ENCODE assay signal across 19 cellular contexts in the genomic region with DNA sequence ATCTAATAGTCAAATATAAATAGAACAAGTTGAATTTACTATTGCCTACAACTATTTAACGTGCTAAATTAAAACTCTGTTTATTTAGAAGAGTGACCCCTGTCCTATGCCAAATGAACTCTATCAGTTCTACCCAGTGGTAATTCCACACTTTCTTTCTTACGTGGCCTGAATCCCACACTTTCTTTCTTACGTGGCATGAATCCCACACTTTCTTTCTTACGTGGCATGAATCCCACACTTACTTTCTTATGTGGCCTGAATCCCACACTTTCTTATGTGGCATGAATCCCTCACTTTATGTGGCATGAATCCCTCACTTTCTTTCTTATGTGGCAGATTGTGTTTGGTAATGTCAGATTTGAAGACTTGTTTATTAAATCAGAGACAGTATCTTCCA. TPM values are rescaled to one million over a fixed set of nuclear protein-coding genes. Genes with fewer than 3 reads are reported as not detected.
DNase-seq lines count a peak whose midpoint lies in the region; ATAC-seq, FAIRE-seq and TF ChIP-seq lines count a peak whose summit lies in the region.
"Had no signal": no experiment of that assay in that cellular context is flagged by ENCODE, and none has a peak within 500 bp of the region (broad histone marks: within the 10 kb centered on the region; RNA-seq: fewer than 3 reads in every experiment).

No MANE protein-coding gene starts in this region.

- WGBS in right cardiac atrium = 37% methylated on average over 4 of the region's 4 CpGs
- WGBS in H1 (ENCODE audit: extremely low coverage in 1 of 2, insufficient coverage in 1 of 2, insufficient read length in 1 of 2, insufficient replicate concordance in 2 of 2, low coverage in 1 of 2, low lambda C conversion rate in 2 of 2, missing lambda C conversion rate in 1 of 2), 2 experiments = 87% methylated on average over 4 of the region's 4 CpGs; no CpG with 5 or more reads in 1 of the 2 experiments

- H2BK5ac ChIP-seq in H1 (ENCODE audit: low read depth, low read length) = no peak overlapping the region

- no peak overlapping the region for H4K8ac ChIP-seq in H1 (ENCODE audit: extremely low read depth, insufficient read depth, low read length)

- no peak overlapping the region for H3K56ac ChIP-seq in H1 (replicated peaks; ENCODE audit: insufficient read length, low read depth, low read length)

- H3K27me3 ChIP-seq in right atrium auricular region (no peaks in the 10 kb centered on the region), right cardiac atrium (ENCODE audit: control insufficient read depth, insufficient read depth) (no peaks in the 10 kb centered on the region), H1 (replicated peaks in 1 of 4; ENCODE audit: control insufficient read depth in 3 of 4, extremely low read depth in 1 of 4, insufficient read depth in 3 of 4, low read length in 3 of 4) (no peaks in the 10 kb centered on the region), vagina (no peaks in the 10 kb centered on the region)
- H3K27me3 ChIP-seq: SJSA1 had no signal

- H3K79me1 ChIP-seq in H1 (ENCODE audit: low read depth, low read length) = peaks cover 12% of the 10 kb centered on the region

- no peaks in the 10 kb centered on the region for H3K36me3 ChIP-seq in right atrium auricular region
- no peaks in the 10 kb centered on the region for H3K36me3 ChIP-seq in H1 (ENCODE audit: control insufficient read depth in 2 of 4, insufficient read depth in 4 of 4, low read length in 3 of 4)
- H3K36me3 ChIP-seq in vagina = no peaks in the 10 kb centered on the region

- no peak for TF ChIP-seq RAD21 in H1 (IDR thresholded peaks at IDR 0.05 in 1 of 2, conservative IDR thresholded peaks at IDR 0.05 in 1 of 2; ENCODE audit: low read depth in 2 of 2, low read length in 2 of 2)

- no peak overlapping the region for H3K4ac ChIP-seq in H1 (replicated peaks; ENCODE audit: insufficient read length, low read depth, low read length)

- H3K27ac ChIP-seq in right atrium auricular region (peak overlapping the region; percentile 71 to 91), right cardiac atrium (ENCODE audit: low read length) (no peak overlapping the region), H1 (ENCODE audit: low read depth, low read length) (no peak overlapping the region), vagina (peak overlapping the region; percentile 40)
- H3K27ac ChIP-seq: SJSA1 had no signal

- no peaks in the 10 kb centered on the region for H3K27me3 Mint-ChIP-seq in nephron progenitor cell (ENCODE audit: low read depth, poor library complexity)
- H3K27me3 Mint-ChIP-seq in activated naive CD4-positive, alpha-beta T cell treated with anti-CD3 and anti-CD28 coated beads, Interleukin-2, amount 10 ng/mL, durations not matched to agents 7 days and 5 days = no peaks in the 10 kb centered on the region

- H3K18ac ChIP-seq in H1 (ENCODE audit: extremely low read depth, low read length) = no peak overlapping the region

- intact Hi-C loops in right cardiac atrium (cut with DNase I) = no loop called here
- intact Hi-C loops in vagina (cut with DNase I) = no loop called here

- TF ChIP-seq EP300 in H1 (IDR thresholded peaks at IDR 0.05; ENCODE audit: borderline replicate concordance in 1 of 2, low read depth in 2 of 2, low read length in 2 of 2) = no peak

- H3K4me3 Mint-ChIP-seq in nephron progenitor cell = no peak overlapping the region
- no peak overlapping the region for H3K4me3 Mint-ChIP-seq in activated naive CD4-positive, alpha-beta T cell treated with anti-CD3 and anti-CD28 coated beads, Interleukin-2, amount 10 ng/mL, durations not matched to agents 7 days and 5 days

- TF ChIP-seq CTCF in right atrium auricular region (IDR thresholded peaks at IDR 0.05) (no peak), H1 (IDR thresholded peaks at IDR 0.05; ENCODE audit: control extremely low read depth in 1 of 3, insufficient read depth in 1 of 3, low read depth in 1 of 3, low read length in 3 of 3) (no peak), nephron progenitor cell (IDR thresholded peaks at IDR 0.05) (no peak), vagina (IDR thresholded peaks at IDR 0.05) (no peak)

- no peak overlapping the region for H3K9ac ChIP-seq in H1 (replicated peaks in 1 of 4; ENCODE audit: extremely low read depth in 1 of 4, low read depth in 3 of 4, low read length in 3 of 4)

- peaks cover 70% of the 10 kb centered on the region for H3K4me1 Mint-ChIP-seq in nephron progenitor cell
- peaks cover 57% of the 10 kb centered on the region for H3K4me1 Mint-ChIP-seq in activated naive CD4-positive, alpha-beta T cell treated with anti-CD3 and anti-CD28 coated beads, Interleukin-2, amount 10 ng/mL, durations not matched to agents 7 days and 5 days

- H3K4me3 ChIP-seq in right atrium auricular region (no peak overlapping the region), right cardiac atrium (ENCODE audit: low read length) (no peak overlapping the region), H1 (ENCODE audit: extremely low read depth in 1 of 4, insufficient read depth in 2 of 4, low read depth in 3 of 4, low read length in 4 of 4) (no peak overlapping the region), vagina (no peak overlapping the region)
- H3K4me3 ChIP-seq: SJSA1 had no signal

- peaks cover 0 to 90% of the 10 kb centered on the region in 2 donors for H3K4me1 ChIP-seq in right atrium auricular region
- peaks cover 16% of the 10 kb centered on the region for H3K4me1 ChIP-seq in right cardiac atrium (ENCODE audit: control insufficient read depth, insufficient read depth, low read length)
- peaks cover 0 to 7% (median 2%) of the 10 kb centered on the region in 4 experiments; a peak in 5 of 7 replicates for H3K4me1 ChIP-seq in H1 (replicated peaks in 1 of 4; ENCODE audit: control insufficient read depth in 3 of 4, insufficient read depth in 4 of 4, low read length in 3 of 4)
- peaks cover 92% of the 10 kb centered on the region for H3K4me1 ChIP-seq in vagina

- H3K23ac ChIP-seq in H1 (ENCODE audit: insufficient read length) = no peak overlapping the region

- no peak overlapping the region for H4K5ac ChIP-seq in H1 (ENCODE audit: insufficient read length, low read depth, low read length)

- FAIRE-seq in H1 (lab: Jason Lieb, UNC) = no peak
- FAIRE-seq: D721Med had no signal

- DNase-seq in right atrium auricular region (ENCODE audit: low spot score) (no peak), right cardiac atrium (no peak), H1 (ENCODE audit: low read depth in 1 of 2, low spot score in 2 of 2) (no peak), nephron progenitor cell (no peak), vagina (ENCODE audit: extremely low spot score in 2 of 2) (no peak), SK-N-DZ (ENCODE audit: low spot score) (no peak), Kasumi-1 (lab: John Stamatoyannopoulos, UW) (no peak)
- no peak for DNase-seq in activated naive CD4-positive, alpha-beta T cell treated with anti-CD3 and anti-CD28 coated beads, Interleukin-2, amount 10 ng/mL, durations not matched to agents 7 days and 5 days
- DNase-seq: activated CD4-positive, alpha-beta T cell treated with anti-CD3 and anti-CD28 coated beads for 48 hours; effector CD4-positive, alpha-beta T cell; H7; hippocampal formation; left cardiac atrium; NCI-H2029 treated with DMSO at 0.1 percent for 48 hours; NCI-H69; OCI-M1; stimulated activated CD4-positive, alpha-beta T cell treated with anti-CD3 and anti-CD28 coated beads, Interleukin-15, amount 100 ng/mL, for 24 hours had no signal

- no peak for TF ChIP-seq POLR2A in H1 (IDR thresholded peaks at IDR 0.05; ENCODE audit: control extremely low read depth in 1 of 2, low read depth in 2 of 2, low read length in 2 of 2)
- no peak for TF ChIP-seq POLR2A in vagina (IDR thresholded peaks at IDR 0.05)

- no peak overlapping the region for H2BK120ac ChIP-seq in H1 (replicated peaks; ENCODE audit: low read depth, low read length)

- peak overlapping the region; percentile 92 for H3K27ac Mint-ChIP-seq in nephron progenitor cell
- no peak overlapping the region for H3K27ac Mint-ChIP-seq in activated naive CD4-positive, alpha-beta T cell treated with anti-CD3 and anti-CD28 coated beads, Interleukin-2, amount 10 ng/mL, durations not matched to agents 7 days and 5 days

- H2AFZ ChIP-seq in H1 (ENCODE audit: low read length) = no peak overlapping the region

- CTCF ChIA-PET in H1 (lab: Charles Lee; ENCODE audit: partially characterized antibody) = interaction anchor here (2.1 to 4.1 kb wide), 3 partner anchors 9 to 47 kb away, joined by 5 to 31 read pairs (median 7); no protein-coding TSS in a partner anchor
- CTCF ChIA-PET in activated naive CD4-positive, alpha-beta T cell treated with anti-CD3 and anti-CD28 coated beads, Interleukin-2, amount 10 ng/mL, durations not matched to agents 7 days and 5 days (lab: Charles Lee) = interaction anchor here (0.6 kb wide), 1 partner anchor 250 kb away, joined by 3 read pairs; no protein-coding TSS in a partner anchor

- no peak overlapping the region for H3K4me2 ChIP-seq in H1 (ENCODE audit: insufficient read depth in 1 of 2, low read depth in 2 of 2, low read length in 2 of 2)

- no peaks in the 10 kb centered on the region for H3K9me3 ChIP-seq in right atrium auricular region
- H3K9me3 ChIP-seq in right cardiac atrium (ENCODE audit: control insufficient read depth, low read length) = no peaks in the 10 kb centered on the region
- no peaks in the 10 kb centered on the region for H3K9me3 ChIP-seq in H1 (ENCODE audit: insufficient read depth in 2 of 2, low read depth in 1 of 2, low read length in 1 of 2)
- no peaks in the 10 kb centered on the region for H3K9me3 ChIP-seq in vagina
- H3K9me3 ChIP-seq: SJSA1 had no signal

- H2BK12ac ChIP-seq in H1 (ENCODE audit: low read depth, low read length) = no peak overlapping the region

- H3K14ac ChIP-seq in H1 (ENCODE audit: insufficient read length) = no peak overlapping the region

- POLR2A ChIA-PET in H1 (lab: Charles Lee; ENCODE audit: partially characterized antibody) = interaction anchor here (1.6 kb wide), 1 partner anchor 30 kb away, joined by 3 read pairs; no protein-coding TSS in a partner anchor

- no peak overlapping the region for H2BK20ac ChIP-seq in H1 (ENCODE audit: low read length)

- no peak overlapping the region for H4K91ac ChIP-seq in H1 (replicated peaks; ENCODE audit: insufficient read length, low read length)

- no peaks in the 10 kb centered on the region for H3K9me3 Mint-ChIP-seq in nephron progenitor cell
- no peaks in the 10 kb centered on the region for H3K9me3 Mint-ChIP-seq in activated naive CD4-positive, alpha-beta T cell treated with anti-CD3 and anti-CD28 coated beads, Interleukin-2, amount 10 ng/mL, durations not matched to agents 7 days and 5 days

- peaks cover 25% of the 10 kb centered on the region for H3K36me3 Mint-ChIP-seq in nephron progenitor cell (ENCODE audit: low read depth)
- H3K36me3 Mint-ChIP-seq in activated naive CD4-positive, alpha-beta T cell treated with anti-CD3 and anti-CD28 coated beads, Interleukin-2, amount 10 ng/mL, durations not matched to agents 7 days and 5 days = peaks cover 16% of the 10 kb centered on the region

- H2AK5ac ChIP-seq in H1 (ENCODE audit: low read depth, low read length) = no peak overlapping the region

- H3K23me2 ChIP-seq in H1 (ENCODE audit: low read depth, low read length) = peaks cover 4% of the 10 kb centered on the region; the same call in 1 of the 2 replicates

- no peak overlapping the region for H2BK15ac ChIP-seq in H1 (ENCODE audit: low read length)

- peaks cover 37 to 39% of the 10 kb centered on the region in 2 experiments for H4K20me1 ChIP-seq in H1 (replicated peaks in 1 of 2; ENCODE audit: control insufficient read depth in 1 of 2, insufficient read depth in 2 of 2, low read length in 2 of 2)

- H3K79me2 ChIP-seq in H1 (ENCODE audit: control insufficient read depth in 1 of 2, insufficient read depth in 2 of 2, low read length in 2 of 2) = peaks cover 62 to 99% of the 10 kb centered on the region in 2 experiments

- ATAC-seq in right cardiac atrium = no peak
- ATAC-seq: left cardiac atrium had no signal

RNA-seq across cellular contexts. Expression of a gene that starts 6.2 kb away (rescaled TPM):
- total RNA-seq in right atrium auricular region (10 to 100 TPM; 27.8 to 40.3 TPM), right cardiac atrium (10 to 100 TPM; 35.7 to 69.1 (median 41.6) TPM), vagina (55.5 TPM)
- polyA plus RNA-seq in right cardiac atrium (19.9 TPM), H1 (2011; rRNA removed) (34.7 and 42.3 TPM in 2 replicates)
- 64.9 and 66.9 TPM in 2 replicates for total RNA-seq in H1 (2021; fragmentation: NEBNext Ultra II Directional; extraction: Animal tissue kit (Norgen Biotek cat#: 25700))
- 24.9 TPM for polyA plus RNA-seq in H1 (2011; cell fraction: cytosol; rRNA removed)
- polyA plus RNA-seq in H1 (2011; cell fraction: nucleus; rRNA removed) = 36.3 TPM
- 28.7 to 37.8 TPM (median 33.9 TPM) in 4 replicates for polyA plus RNA-seq in H1 (2012, experiment 1 of 2)
- polyA plus RNA-seq in H1 (2012, experiment 2 of 2) = 25.2 TPM
- 43.7 TPM for polyA plus RNA-seq in H1 (2013, experiment 1 of 2)
- 43.0 TPM for polyA plus RNA-seq in H1 (2013, experiment 2 of 2)
- 29.1 and 37.4 TPM in 2 replicates for polyA minus RNA-seq in H1 (2011; rRNA and poly(A)+ RNA removed)
- 53.7 TPM for polyA minus RNA-seq in H1 (2011; cell fraction: cytosol; rRNA and poly(A)+ RNA removed)
- polyA minus RNA-seq in H1 (2011; cell fraction: nucleus; rRNA and poly(A)+ RNA removed) = 35.2 TPM
- polyA plus RNA-seq in SK-N-DZ (2014; cell fraction: cytosol; rRNA removed) = 44.6 and 50.7 TPM in 2 replicates
- 43.3 and 51.3 TPM in 2 replicates for polyA plus RNA-seq in SK-N-DZ (2014; cell fraction: nucleus; rRNA removed)

Comparison
In these comparisons a context has a peak if more than half of its experiments do, and no peak if none do; other contexts are left out.
1. H3K27ac ChIP-seq: peak in right atrium auricular region (2 of 2) and vagina (single experiment); none in right cardiac atrium (single experiment) and H1 (single experiment).